ENCODE assay signal across 1 cellular context in the genomic region with DNA sequence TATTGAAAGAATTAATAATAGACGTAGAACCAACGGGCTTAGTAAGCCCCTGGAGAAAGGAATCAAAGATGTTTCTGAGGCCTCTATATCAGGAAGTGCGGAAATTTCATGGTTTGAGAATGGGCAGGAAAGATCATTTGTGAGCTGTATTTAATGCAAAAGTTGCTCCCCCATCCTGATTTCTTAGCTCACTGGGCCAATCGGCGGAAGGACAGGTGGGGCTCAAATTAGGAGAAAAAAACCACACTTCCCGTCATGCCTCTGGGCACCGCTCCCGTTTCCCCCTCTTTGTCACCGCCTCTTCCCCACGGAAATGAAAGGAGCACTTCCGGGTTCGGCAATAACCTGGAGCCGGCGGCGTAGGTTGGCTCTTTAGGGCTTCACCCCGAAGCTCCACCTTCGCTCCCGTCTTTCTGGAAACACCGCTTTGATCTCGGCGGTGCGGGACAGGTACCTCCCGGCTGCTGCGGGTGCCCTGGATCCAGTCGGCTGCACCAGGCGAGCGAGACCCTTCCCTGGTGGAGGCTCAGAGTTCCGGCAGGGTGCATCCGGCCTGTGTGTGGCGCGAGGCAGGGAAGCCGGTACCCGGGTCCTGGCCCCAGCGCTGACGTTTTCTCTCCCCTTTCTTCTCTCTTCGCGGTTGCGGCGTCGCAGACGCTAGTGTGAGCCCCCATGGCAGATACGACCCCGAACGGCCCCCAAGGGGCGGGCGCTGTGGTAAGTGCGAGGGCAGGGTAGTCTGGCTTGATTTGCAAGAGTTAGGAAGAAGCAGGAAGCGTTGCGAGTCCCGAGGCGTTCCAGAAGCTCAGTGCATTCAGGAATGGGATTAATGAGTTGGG.
TF ChIP-seq lines count a peak whose summit lies in the region.

A gene with protein sequence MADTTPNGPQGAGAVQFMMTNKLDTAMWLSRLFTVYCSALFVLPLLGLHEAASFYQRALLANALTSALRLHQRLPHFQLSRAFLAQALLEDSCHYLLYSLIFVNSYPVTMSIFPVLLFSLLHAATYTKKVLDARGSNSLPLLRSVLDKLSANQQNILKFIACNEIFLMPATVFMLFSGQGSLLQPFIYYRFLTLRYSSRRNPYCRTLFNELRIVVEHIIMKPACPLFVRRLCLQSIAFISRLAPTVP (plus strand): TSS at position 617 of the 839 bp plus-strand sequence. CDS start 56 bp downstream, at position 673.

TF ChIP-seq in HepG2, 621 proteins besides CTCF, POLR2A, EP300 and RAD21 (continued from another document):
- TF ChIP-seq BRD4 (CRISPR knock-in tag; IDR thresholded peaks at IDR 0.05) = peak; percentile 42; the same call in 1 of the 2 replicates
- no peak for TF ChIP-seq TCF7L2 (IDR thresholded peaks at IDR 0.05; ENCODE audit: low read depth, low read length)
- TF ChIP-seq ARNTL (CRISPR knock-in tag; IDR thresholded peaks at IDR 0.05) = peak; percentile 76; the same call in 1 of the 2 replicates
- TF ChIP-seq ZNF761 (CRISPR knock-in tag; conservative IDR thresholded peaks at IDR 0.05) = no peak; the same call in 1 of the 2 replicates
- no peak for TF ChIP-seq ZNF20 (CRISPR knock-in tag; IDR thresholded peaks at IDR 0.05)
